ENCODE assay signal across 1 cellular context in the genomic region with DNA sequence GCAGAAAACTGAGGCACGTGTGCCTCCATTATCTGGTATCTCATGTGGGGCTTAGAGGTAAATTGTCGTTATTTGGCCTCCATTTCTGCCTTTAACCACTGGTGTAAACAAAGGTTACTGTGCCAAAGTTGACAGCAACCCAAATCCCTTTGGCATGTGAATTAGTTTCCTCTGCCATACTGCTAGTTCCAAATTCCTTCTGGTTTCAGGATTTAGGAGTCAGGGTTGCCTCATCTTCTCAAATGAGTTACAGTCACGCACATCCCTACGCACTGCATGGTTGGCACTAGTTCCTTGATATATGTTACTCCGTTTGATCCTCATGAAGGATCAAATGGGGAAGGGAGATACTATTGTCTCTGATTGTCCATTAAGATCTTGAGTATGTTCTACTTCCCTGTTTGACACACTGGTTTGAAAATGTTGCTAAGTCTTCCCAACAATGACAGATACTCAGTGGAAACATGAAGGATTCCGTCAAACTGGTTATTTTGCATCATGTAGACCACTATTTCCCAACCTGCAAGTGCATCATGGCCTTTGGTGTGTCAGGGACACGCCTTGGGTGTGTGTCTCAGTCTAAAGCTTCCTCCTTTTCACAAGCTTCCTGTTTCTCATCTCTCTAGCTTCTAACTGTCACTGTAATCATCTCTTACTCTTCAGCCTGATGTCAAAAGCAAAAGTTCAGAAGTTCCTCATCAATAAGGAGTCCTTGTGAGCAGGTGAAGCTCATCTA.
TF ChIP-seq lines count a peak whose summit lies in the region.

A gene with protein sequence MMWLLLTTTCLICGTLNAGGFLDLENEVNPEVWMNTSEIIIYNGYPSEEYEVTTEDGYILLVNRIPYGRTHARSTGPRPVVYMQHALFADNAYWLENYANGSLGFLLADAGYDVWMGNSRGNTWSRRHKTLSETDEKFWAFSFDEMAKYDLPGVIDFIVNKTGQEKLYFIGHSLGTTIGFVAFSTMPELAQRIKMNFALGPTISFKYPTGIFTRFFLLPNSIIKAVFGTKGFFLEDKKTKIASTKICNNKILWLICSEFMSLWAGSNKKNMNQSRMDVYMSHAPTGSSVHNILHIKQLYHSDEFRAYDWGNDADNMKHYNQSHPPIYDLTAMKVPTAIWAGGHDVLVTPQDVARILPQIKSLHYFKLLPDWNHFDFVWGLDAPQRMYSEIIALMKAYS (plus strand): TSS at position 655 of the 736 bp plus-strand sequence. CDS start 1,386 bp downstream, outside the sequence.

TF ChIP-seq in GM23338, 12 proteins besides CTCF, POLR2A, EP300 and RAD21 (continued from another document):
- TF ChIP-seq EZH2 (IDR thresholded peaks at IDR 0.05; ENCODE audit: low read depth, unreplicated experiment): no peak
- no peak for TF ChIP-seq CREB1 (CRISPR knock-in tag; IDR thresholded peaks at IDR 0.05; ENCODE audit: low read depth)
- no peak for TF ChIP-seq STAT1 (IDR thresholded peaks at IDR 0.05; ENCODE audit: unreplicated experiment)
- TF ChIP-seq, protein P1, sequence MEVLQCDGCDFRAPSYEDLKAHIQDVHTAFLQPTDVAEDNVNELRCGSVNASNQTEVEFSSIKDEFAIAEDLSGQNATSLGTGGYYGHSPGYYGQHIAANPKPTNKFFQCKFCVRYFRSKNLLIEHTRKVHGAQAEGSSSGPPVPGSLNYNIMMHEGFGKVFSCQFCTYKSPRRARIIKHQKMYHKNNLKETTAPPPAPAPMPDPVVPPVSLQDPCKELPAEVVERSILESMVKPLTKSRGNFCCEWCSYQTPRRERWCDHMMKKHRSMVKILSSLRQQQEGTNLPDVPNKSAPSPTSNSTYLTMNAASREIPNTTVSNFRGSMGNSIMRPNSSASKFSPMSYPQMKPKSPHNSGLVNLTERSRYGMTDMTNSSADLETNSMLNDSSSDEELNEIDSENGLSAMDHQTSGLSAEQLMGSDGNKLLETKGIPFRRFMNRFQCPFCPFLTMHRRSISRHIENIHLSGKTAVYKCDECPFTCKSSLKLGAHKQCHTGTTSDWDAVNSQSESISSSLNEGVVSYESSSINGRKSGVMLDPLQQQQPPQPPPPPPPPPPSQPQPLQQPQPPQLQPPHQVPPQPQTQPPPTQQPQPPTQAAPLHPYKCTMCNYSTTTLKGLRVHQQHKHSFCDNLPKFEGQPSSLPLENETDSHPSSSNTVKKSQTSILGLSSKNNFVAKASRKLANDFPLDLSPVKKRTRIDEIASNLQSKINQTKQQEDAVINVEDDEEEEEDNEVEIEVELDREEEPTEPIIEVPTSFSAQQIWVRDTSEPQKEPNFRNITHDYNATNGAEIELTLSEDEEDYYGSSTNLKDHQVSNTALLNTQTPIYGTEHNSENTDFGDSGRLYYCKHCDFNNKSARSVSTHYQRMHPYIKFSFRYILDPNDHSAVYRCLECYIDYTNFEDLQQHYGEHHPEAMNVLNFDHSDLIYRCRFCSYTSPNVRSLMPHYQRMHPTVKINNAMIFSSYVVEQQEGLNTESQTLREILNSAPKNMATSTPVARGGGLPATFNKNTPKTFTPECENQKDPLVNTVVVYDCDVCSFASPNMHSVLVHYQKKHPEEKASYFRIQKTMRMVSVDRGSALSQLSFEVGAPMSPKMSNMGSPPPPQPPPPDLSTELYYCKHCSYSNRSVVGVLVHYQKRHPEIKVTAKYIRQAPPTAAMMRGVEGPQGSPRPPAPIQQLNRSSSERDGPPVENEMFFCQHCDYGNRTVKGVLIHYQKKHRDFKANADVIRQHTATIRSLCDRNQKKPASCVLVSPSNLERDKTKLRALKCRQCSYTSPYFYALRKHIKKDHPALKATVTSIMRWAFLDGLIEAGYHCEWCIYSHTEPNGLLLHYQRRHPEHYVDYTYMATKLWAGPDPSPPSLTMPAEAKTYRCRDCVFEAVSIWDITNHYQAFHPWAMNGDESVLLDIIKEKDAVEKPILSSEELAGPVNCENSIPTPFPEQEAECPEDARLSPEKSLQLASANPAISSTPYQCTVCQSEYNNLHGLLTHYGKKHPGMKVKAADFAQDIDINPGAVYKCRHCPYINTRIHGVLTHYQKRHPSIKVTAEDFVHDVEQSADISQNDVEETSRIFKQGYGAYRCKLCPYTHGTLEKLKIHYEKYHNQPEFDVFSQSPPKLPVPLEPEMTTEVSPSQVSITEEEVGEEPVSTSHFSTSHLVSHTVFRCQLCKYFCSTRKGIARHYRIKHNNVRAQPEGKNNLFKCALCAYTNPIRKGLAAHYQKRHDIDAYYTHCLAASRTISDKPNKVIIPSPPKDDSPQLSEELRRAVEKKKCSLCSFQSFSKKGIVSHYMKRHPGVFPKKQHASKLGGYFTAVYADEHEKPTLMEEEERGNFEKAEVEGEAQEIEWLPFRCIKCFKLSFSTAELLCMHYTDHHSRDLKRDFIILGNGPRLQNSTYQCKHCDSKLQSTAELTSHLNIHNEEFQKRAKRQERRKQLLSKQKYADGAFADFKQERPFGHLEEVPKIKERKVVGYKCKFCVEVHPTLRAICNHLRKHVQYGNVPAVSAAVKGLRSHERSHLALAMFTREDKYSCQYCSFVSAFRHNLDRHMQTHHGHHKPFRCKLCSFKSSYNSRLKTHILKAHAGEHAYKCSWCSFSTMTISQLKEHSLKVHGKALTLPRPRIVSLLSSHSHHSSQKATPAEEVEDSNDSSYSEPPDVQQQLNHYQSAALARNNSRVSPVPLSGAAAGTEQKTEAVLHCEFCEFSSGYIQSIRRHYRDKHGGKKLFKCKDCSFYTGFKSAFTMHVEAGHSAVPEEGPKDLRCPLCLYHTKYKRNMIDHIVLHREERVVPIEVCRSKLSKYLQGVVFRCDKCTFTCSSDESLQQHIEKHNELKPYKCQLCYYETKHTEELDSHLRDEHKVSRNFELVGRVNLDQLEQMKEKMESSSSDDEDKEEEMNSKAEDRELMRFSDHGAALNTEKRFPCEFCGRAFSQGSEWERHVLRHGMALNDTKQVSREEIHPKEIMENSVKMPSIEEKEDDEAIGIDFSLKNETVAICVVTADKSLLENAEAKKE (CRISPR knock-in tag; IDR thresholded peaks at IDR 0.05): no peak
- no peak for TF ChIP-seq ZNF331 (CRISPR knock-in tag; IDR thresholded peaks at IDR 0.05; ENCODE audit: low read depth)
- TF ChIP-seq, protein P2, sequence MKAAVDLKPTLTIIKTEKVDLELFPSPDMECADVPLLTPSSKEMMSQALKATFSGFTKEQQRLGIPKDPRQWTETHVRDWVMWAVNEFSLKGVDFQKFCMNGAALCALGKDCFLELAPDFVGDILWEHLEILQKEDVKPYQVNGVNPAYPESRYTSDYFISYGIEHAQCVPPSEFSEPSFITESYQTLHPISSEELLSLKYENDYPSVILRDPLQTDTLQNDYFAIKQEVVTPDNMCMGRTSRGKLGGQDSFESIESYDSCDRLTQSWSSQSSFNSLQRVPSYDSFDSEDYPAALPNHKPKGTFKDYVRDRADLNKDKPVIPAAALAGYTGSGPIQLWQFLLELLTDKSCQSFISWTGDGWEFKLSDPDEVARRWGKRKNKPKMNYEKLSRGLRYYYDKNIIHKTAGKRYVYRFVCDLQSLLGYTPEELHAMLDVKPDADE (IDR thresholded peaks at IDR 0.05): no peak
- no peak for TF ChIP-seq ZNF114 (CRISPR knock-in tag; IDR thresholded peaks at IDR 0.05)
- no peak for TF ChIP-seq POLR2AphosphoS5 (IDR thresholded peaks at IDR 0.05; ENCODE audit: low read depth)
- TF ChIP-seq JUNB (IDR thresholded peaks at IDR 0.05; ENCODE audit: unreplicated experiment): no peak
- TF ChIP-seq, protein P3, sequence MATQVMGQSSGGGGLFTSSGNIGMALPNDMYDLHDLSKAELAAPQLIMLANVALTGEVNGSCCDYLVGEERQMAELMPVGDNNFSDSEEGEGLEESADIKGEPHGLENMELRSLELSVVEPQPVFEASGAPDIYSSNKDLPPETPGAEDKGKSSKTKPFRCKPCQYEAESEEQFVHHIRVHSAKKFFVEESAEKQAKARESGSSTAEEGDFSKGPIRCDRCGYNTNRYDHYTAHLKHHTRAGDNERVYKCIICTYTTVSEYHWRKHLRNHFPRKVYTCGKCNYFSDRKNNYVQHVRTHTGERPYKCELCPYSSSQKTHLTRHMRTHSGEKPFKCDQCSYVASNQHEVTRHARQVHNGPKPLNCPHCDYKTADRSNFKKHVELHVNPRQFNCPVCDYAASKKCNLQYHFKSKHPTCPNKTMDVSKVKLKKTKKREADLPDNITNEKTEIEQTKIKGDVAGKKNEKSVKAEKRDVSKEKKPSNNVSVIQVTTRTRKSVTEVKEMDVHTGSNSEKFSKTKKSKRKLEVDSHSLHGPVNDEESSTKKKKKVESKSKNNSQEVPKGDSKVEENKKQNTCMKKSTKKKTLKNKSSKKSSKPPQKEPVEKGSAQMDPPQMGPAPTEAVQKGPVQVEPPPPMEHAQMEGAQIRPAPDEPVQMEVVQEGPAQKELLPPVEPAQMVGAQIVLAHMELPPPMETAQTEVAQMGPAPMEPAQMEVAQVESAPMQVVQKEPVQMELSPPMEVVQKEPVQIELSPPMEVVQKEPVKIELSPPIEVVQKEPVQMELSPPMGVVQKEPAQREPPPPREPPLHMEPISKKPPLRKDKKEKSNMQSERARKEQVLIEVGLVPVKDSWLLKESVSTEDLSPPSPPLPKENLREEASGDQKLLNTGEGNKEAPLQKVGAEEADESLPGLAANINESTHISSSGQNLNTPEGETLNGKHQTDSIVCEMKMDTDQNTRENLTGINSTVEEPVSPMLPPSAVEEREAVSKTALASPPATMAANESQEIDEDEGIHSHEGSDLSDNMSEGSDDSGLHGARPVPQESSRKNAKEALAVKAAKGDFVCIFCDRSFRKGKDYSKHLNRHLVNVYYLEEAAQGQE (IDR thresholded peaks at IDR 0.05; ENCODE audit: unreplicated experiment): no peak
- no peak for TF ChIP-seq NANOG (IDR thresholded peaks at IDR 0.05; ENCODE audit: borderline replicate concordance)
